ENCODE assay signal across 1 cellular context in the genomic region with DNA sequence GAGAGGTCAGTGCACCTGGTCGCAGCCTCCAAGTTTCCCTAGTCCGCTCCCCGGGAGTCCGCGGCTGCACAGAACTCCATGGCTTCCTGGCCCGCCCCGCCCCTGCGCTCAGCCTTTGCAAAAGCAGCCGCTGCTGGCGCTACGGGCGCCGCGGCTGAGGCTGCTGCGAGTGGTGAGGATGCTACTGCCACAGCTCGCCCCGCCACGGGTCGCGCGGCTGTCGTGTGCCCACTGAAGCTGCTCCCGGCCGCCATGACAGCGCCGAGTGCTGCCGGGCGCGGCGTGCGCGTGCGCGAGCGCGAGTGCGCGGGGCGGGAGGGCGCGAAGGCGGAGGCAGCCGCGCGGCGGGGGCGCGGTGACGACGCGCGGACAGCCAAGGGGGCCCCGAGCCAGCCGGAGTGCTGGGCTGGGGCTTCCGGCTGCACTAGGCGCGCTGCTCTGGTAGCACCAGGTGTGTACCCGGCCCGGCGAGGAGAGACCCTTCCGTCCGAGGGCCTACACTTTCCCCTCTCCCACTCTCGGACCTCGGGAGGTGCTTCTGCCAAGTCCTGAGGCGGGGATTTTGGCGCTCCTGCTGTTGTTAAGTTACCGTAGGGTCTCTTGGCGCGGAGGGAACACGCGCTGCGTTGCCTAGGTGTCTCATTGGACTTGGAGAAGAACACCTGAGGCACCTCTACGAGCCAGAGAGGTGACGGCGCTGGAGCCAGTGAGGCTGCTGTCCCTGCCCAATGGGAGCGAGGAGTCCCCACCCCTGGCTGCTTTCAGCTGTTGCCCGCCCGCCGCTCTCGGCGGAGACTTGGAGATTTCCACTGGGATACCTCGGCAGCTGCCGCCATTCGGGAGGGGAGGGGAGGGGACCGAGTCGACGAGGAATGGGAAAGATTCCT.
TF ChIP-seq lines count a peak whose summit lies in the region.

No MANE protein-coding gene starts in this region.

TF ChIP-seq in GM12878, 131 proteins besides CTCF, POLR2A, EP300 and RAD21 (continued from another document):
- no peak for TF ChIP-seq ZBTB4 (CRISPR knock-in tag; IDR thresholded peaks at IDR 0.05)
- TF ChIP-seq KAT2A (conservative IDR thresholded peaks at IDR 0.05; ENCODE audit: control insufficient read depth, low read depth, low read length), result no peak
- TF ChIP-seq POLR2AphosphoS5 (IDR thresholded peaks at IDR 0.05; ENCODE audit: low read length), result peak; percentile 86
- no peak for TF ChIP-seq RAD51 (IDR thresholded peaks at IDR 0.05)
- TF ChIP-seq CBX5 (IDR thresholded peaks at IDR 0.05; ENCODE audit: low read depth), result no peak; the same call in 1 of the 2 replicates
- TF ChIP-seq POLR2AphosphoS2 (IDR thresholded peaks at IDR 0.05; ENCODE audit: low read depth, low read length), result peak; percentile 87; the same call in 1 of the 2 replicates
- no peak for TF ChIP-seq SMAD1 (IDR thresholded peaks at IDR 0.05; ENCODE audit: low read depth, partially characterized antibody)
- TF ChIP-seq BMI1 (IDR thresholded peaks at IDR 0.05; ENCODE audit: borderline replicate concordance), result no peak
- no peak for TF ChIP-seq CHD1 (IDR thresholded peaks at IDR 0.05; ENCODE audit: low read depth, low read length)
- TF ChIP-seq NFYA (IDR thresholded peaks at IDR 0.05; ENCODE audit: borderline replicate concordance, low read depth, low read length), result no peak
- TF ChIP-seq ZSCAN29 (IDR thresholded peaks at IDR 0.05), result peak; percentile 43; the same call in 1 of the 2 replicates
- TF ChIP-seq, protein P1, sequence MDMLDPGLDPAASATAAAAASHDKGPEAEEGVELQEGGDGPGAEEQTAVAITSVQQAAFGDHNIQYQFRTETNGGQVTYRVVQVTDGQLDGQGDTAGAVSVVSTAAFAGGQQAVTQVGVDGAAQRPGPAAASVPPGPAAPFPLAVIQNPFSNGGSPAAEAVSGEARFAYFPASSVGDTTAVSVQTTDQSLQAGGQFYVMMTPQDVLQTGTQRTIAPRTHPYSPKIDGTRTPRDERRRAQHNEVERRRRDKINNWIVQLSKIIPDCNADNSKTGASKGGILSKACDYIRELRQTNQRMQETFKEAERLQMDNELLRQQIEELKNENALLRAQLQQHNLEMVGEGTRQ (IDR thresholded peaks at IDR 0.05; ENCODE audit: borderline replicate concordance, low read depth, low read length), result no peak
- 0 out of 2 replicates have a peak, but pooled peaks have one; percentile 26 for TF ChIP-seq RBBP5 (conservative IDR thresholded peaks at IDR 0.05)
- peak; percentile 98 for TF ChIP-seq YY1 (IDR thresholded peaks at IDR 0.05; ENCODE audit: low read depth, low read length)
- TF ChIP-seq IKZF2 (IDR thresholded peaks at IDR 0.05), result peak; percentile 37 to 52; a peak in 2 of 4 replicates
- TF ChIP-seq HSF1 (IDR thresholded peaks at IDR 0.05; ENCODE audit: low read depth, low read length), result no peak
- no peak; the same call in 1 of the 2 replicates for TF ChIP-seq TCF12 (IDR thresholded peaks at IDR 0.05; ENCODE audit: low read depth, low read length)
- TF ChIP-seq, protein P2, sequence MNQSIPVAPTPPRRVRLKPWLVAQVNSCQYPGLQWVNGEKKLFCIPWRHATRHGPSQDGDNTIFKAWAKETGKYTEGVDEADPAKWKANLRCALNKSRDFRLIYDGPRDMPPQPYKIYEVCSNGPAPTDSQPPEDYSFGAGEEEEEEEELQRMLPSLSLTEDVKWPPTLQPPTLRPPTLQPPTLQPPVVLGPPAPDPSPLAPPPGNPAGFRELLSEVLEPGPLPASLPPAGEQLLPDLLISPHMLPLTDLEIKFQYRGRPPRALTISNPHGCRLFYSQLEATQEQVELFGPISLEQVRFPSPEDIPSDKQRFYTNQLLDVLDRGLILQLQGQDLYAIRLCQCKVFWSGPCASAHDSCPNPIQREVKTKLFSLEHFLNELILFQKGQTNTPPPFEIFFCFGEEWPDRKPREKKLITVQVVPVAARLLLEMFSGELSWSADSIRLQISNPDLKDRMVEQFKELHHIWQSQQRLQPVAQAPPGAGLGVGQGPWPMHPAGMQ (IDR thresholded peaks at IDR 0.05; ENCODE audit: borderline replicate concordance), result no peak
- no peak for TF ChIP-seq CEBPB (IDR thresholded peaks at IDR 0.05; ENCODE audit: borderline replicate concordance in 1 of 2, low read depth in 2 of 2, low read length in 2 of 2)
- TF ChIP-seq FOXM1 (IDR thresholded peaks at IDR 0.05; ENCODE audit: low read depth, low read length), result no peak
